Comparison of ENCODE assay signal across 12 cellular contexts in the genomic region with DNA sequence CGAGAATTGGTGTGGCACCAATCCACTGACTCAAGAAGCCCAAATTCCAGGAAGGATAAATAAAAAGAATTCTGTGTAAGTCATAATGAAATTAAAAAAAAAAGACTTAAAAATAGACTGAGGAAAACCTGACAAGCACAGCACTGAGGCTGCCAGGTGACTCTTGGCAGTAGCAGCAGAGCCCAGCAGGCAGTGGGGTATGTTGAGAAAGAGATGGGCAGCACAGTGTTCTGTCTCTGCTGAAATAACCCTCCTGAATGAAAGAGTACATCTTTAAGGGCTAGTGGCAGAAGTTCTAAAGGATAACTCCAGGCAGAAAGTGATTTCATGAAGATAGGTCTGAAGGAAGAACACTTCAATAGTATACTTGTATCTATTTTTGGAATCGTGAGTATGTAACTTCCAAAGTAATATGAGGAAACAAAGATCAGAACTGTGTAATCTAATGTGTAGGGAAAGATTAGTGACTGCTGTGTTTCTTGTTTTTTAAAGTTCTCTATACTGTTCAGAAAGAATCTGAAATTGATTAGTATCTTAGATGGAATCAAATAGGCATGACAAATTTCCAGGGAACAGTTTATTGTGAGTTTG.
DNase-seq lines count a peak whose midpoint lies in the region; ATAC-seq and TF ChIP-seq lines count a peak whose summit lies in the region.
"Had no signal": no experiment of that assay in that cellular context is flagged by ENCODE, and none has a peak within 500 bp of the region (broad histone marks: within the 10 kb centered on the region; RNA-seq: fewer than 3 reads in every experiment).

No MANE protein-coding gene starts in this region.

- TF ChIP-seq EP300 in gastroesophageal sphincter (IDR thresholded peaks at IDR 0.05) = no peak

- H3K9ac ChIP-seq in skeletal muscle tissue (ENCODE audit: low read depth in 1 of 3, low read length in 3 of 3) = peak overlapping the region; percentile 6 to 57 (median 51)

- peaks cover 2 to 46% of the 10 kb centered on the region in 2 donors for H3K36me3 ChIP-seq in gastroesophageal sphincter
- H3K36me3 ChIP-seq in skeletal muscle tissue (ENCODE audit: control insufficient read depth in 3 of 3, insufficient read depth in 3 of 3, low read length in 3 of 3) = peaks cover 12 to 29% (median 28%) of the 10 kb centered on the region in 3 donors

- WGBS in gastroesophageal sphincter (ENCODE audit: low coverage in 1 of 2), 2 donors = 0 to 24% methylated on average over 1 to 2 of the region's 2 CpGs

- DNase-seq in activated CD4-positive, alpha-beta T cell treated with anti-CD3 and anti-CD28 coated beads for 48 hours = peak; percentile 45
- DNase-seq in activated CD4-positive, alpha-beta T cell treated with anti-CD3 and anti-CD28 coated beads, Interleukin-2, amount 50 U/mL, for 1 hour = no peak
- peak; percentile 29 to 44 for DNase-seq in activated CD4-positive, alpha-beta T cell treated with anti-CD3 and anti-CD28 coated beads, Interleukin-2, amount 50 U/mL, for 48 hours
- DNase-seq in NCI-H69 (lab: John Stamatoyannopoulos, UW) (no peak), DMS153 treated with DMSO at 0.1 percent for 48 hours (lab: John Stamatoyannopoulos, UW; ENCODE audit: unreplicated experiment) (no peak)
- DNase-seq: effector memory CD4-positive, alpha-beta T cell; hippocampal formation; NCI-H1092 treated with DMSO at 0.1 percent for 48 hours; NCI-H774 had no signal

- H3K9me3 ChIP-seq in gastroesophageal sphincter (no peaks in the 10 kb centered on the region), skeletal muscle tissue (ENCODE audit: control insufficient read depth in 3 of 3, low read length in 3 of 3) (no peaks in the 10 kb centered on the region)

- H3K4me1 ChIP-seq in gastroesophageal sphincter (peaks cover 3 to 70% (median 12%) of the 10 kb centered on the region in 3 donors), skeletal muscle tissue (ENCODE audit: control insufficient read depth in 3 of 3, insufficient read depth in 3 of 3, low read length in 3 of 3) (peaks cover 45 to 61% (median 55%) of the 10 kb centered on the region in 3 donors)

- TF ChIP-seq CTCF in gastroesophageal sphincter (IDR thresholded peaks at IDR 0.05) = no peak

- H3K4me3 ChIP-seq in gastroesophageal sphincter (no peak overlapping the region), skeletal muscle tissue (ENCODE audit: low read length in 3 of 3) (peak overlapping the region; percentile 13 to 57 (median 31))

- ATAC-seq in gastroesophageal sphincter = peak; percentile 81
- ATAC-seq in GM18517 (IDR thresholded peaks at IDR 0.05; ENCODE audit: unreplicated experiment) = no peak

- TF ChIP-seq POLR2A in gastroesophageal sphincter (IDR thresholded peaks at IDR 0.05) = no peak

- H3K27me3 ChIP-seq in gastroesophageal sphincter (no peaks in the 10 kb centered on the region), skeletal muscle tissue (ENCODE audit: control insufficient read depth in 3 of 3, insufficient read depth in 3 of 3, low read length in 3 of 3) (no peaks in the 10 kb centered on the region)

- H3K27ac ChIP-seq in gastroesophageal sphincter (peak overlapping the region; percentile 53 to 83 (median 66)), skeletal muscle tissue (ENCODE audit: low read depth, low read length) (peak overlapping the region; percentile 98)

Comparison
In these comparisons a context has a peak if more than half of its experiments do, and no peak if none do; other contexts are left out.
1. DNase-seq: peak in activated CD4-positive, alpha-beta T cell treated with anti-CD3 and anti-CD28 coated beads for 48 hours (single experiment) and activated CD4-positive, alpha-beta T cell treated with anti-CD3 and anti-CD28 coated beads, Interleukin-2, amount 50 U/mL, for 48 hours (2 of 2); none in activated CD4-positive, alpha-beta T cell treated with anti-CD3 and anti-CD28 coated beads, Interleukin-2, amount 50 U/mL, for 1 hour (single experiment), NCI-H69 (single experiment) and DMS153 treated with DMSO at 0.1 percent for 48 hours (single experiment).
2. H3K4me3 ChIP-seq: peak in skeletal muscle tissue (3 of 3); none in gastroesophageal sphincter (0 of 2).